18 cellular contexts compared by ENCODE assay signal in genomic region chr2:1586251-1586945, GRCh38.
"Had no signal": no experiment of that assay in that cellular context is flagged by ENCODE, and none has a peak within 500 bp of the region (broad histone marks: within the 10 kb centered on the region; RNA-seq: fewer than 3 reads in every experiment).

No MANE protein-coding gene starts in this region.

- H3K27me3 ChIP-seq: body of pancreas, uterus had no signal

- H3K9me3 ChIP-seq: body of pancreas, mucosa of descending colon, neutrophil, uterus had no signal

- H3K27ac ChIP-seq: body of pancreas, coronary artery, neutrophil, uterus had no signal

- H3K27ac Mint-ChIP-seq: activated naive CD4-positive, alpha-beta T cell treated with anti-CD3 and anti-CD28 coated beads, Interleukin-2, amount 50 U/mL, for 72 hours; activated T-cell treated with anti-CD3 and anti-CD28 coated beads, Interleukin-2, amount 50 U/mL, for 24 hours; naive thymus-derived CD4-positive, alpha-beta T cell; stimulated activated effector memory CD8-positive, alpha-beta T cell treated with anti-CD3 and anti-CD28 coated beads, Interleukin-12 subunit alpha, Interleukin-12 subunit beta, amount 100 ng/mL, for 72 hours had no signal

- H3K4me1 ChIP-seq: uterus had no signal

- H3K4me1 Mint-ChIP-seq: stimulated activated effector memory CD8-positive, alpha-beta T cell treated with anti-CD3 and anti-CD28 coated beads, Interleukin-12 subunit alpha, Interleukin-12 subunit beta, amount 100 ng/mL, for 72 hours had no signal

- DNase-seq: activated CD4-positive, alpha-beta T cell treated with anti-CD3 and anti-CD28 coated beads for 1 hour; activated CD4-positive, alpha-beta T cell treated with anti-CD3 and anti-CD28 coated beads, Interleukin-2, amount 50 U/mL, for 48 hours; activated T-cell treated with anti-CD3 and anti-CD28 coated beads, Interleukin-2, amount 50 U/mL, for 24 hours; amygdala; body of pancreas; central memory CD4-positive, alpha-beta T cell; effector CD8-positive, alpha-beta T cell; foreskin fibroblast; glutamatergic neuron; hypothalamus; mucosa of descending colon; naive thymus-derived CD4-positive, alpha-beta T cell; retina; uterus had no signal

- H3K9me3 Mint-ChIP-seq: activated naive CD4-positive, alpha-beta T cell treated with anti-CD3 and anti-CD28 coated beads, Interleukin-2, amount 50 U/mL, for 72 hours; activated T-cell treated with anti-CD3 and anti-CD28 coated beads, Interleukin-2, amount 50 U/mL, for 24 hours had no signal

- H3K36me3 ChIP-seq: neutrophil, uterus had no signal

- ATAC-seq: activated naive CD4-positive, alpha-beta T cell treated with anti-CD3 and anti-CD28 coated beads, Interleukin-2, amount 50 U/mL, for 72 hours; body of pancreas; mucosa of descending colon; naive thymus-derived CD4-positive, alpha-beta T cell had no signal

- H3K4me3 Mint-ChIP-seq: activated T-cell treated with anti-CD3 and anti-CD28 coated beads, Interleukin-2, amount 50 U/mL, for 24 hours; naive thymus-derived CD4-positive, alpha-beta T cell; stimulated activated effector memory CD8-positive, alpha-beta T cell treated with anti-CD3 and anti-CD28 coated beads, Interleukin-12 subunit alpha, Interleukin-12 subunit beta, amount 100 ng/mL, for 72 hours had no signal

- H3K36me3 Mint-ChIP-seq: stimulated activated effector memory CD8-positive, alpha-beta T cell treated with anti-CD3 and anti-CD28 coated beads, Interleukin-12 subunit alpha, Interleukin-12 subunit beta, amount 100 ng/mL, for 72 hours had no signal

- H3K4me3 ChIP-seq: body of pancreas, coronary artery, mucosa of descending colon, uterus had no signal
